1 cellular context compared by ENCODE assay signal in the genomic region with DNA sequence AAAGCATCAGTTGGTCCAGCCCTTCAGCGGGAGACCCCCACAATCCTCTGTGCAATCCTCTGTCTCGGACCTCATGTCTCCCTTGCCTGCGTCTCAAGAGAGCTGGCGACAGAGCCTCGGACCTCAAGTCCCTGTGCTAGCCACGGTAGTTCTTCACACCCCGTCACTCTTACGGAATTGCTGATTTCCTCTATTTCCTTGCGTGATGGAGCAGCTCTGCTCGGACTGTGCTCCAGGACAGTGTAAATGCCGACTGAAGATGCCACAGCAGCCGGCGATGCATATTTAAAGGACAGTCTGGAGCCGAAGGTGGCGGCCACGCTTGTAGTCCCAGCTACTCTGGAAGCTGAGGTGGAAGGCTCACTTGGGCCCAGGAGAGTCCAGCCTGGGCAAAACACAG.
TF ChIP-seq lines count a peak whose summit lies in the region.

No MANE protein-coding gene starts in this region.

TF ChIP-seq in HepG2, 621 proteins besides CTCF, POLR2A, EP300 and RAD21:
- no peak for TF ChIP-seq MAFG (CRISPR knock-in tag; IDR thresholded peaks at IDR 0.05)
TF ChIP-seq in HepG2: peak in this region for 0.
